In the genomic region with DNA sequence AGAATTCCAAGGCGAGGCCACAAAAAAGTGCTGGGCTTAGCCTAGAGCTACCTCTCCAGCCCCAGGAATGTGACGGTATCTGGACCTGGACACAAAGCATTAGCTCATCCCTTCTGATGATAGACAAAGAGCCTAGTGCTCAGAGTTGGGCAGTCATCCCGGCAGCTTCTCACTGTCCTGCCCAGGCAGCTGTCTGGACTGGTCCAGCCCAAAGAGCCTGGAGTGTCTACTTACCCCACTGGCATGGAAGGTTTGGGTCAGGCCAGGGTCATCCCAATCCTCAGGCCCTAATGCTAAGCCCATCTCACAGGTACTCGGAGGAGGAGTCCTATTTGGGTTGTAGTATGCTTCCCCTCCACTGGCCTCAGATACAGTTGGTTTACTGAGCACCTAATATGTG, we compare ENCODE assay signal across 1 cellular context.
TF ChIP-seq lines count a peak whose summit lies in the region.

No MANE protein-coding gene starts in this region.

TF ChIP-seq in IMR-90, 13 proteins besides CTCF, POLR2A, EP300 and RAD21:
- no peak for TF ChIP-seq RFX5 (IDR thresholded peaks at IDR 0.05; ENCODE audit: low read depth, low read length)
- no peak for TF ChIP-seq FOS (IDR thresholded peaks at IDR 0.05; ENCODE audit: low read depth, low read length)
- TF ChIP-seq CEBPB (IDR thresholded peaks at IDR 0.05; ENCODE audit: low read depth, low read length) = no peak
- no peak for TF ChIP-seq SMC3 (IDR thresholded peaks at IDR 0.05; ENCODE audit: low read depth, low read length)
- TF ChIP-seq, protein P1, sequence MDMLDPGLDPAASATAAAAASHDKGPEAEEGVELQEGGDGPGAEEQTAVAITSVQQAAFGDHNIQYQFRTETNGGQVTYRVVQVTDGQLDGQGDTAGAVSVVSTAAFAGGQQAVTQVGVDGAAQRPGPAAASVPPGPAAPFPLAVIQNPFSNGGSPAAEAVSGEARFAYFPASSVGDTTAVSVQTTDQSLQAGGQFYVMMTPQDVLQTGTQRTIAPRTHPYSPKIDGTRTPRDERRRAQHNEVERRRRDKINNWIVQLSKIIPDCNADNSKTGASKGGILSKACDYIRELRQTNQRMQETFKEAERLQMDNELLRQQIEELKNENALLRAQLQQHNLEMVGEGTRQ (IDR thresholded peaks at IDR 0.05; ENCODE audit: low read depth, low read length) = no peak
- TF ChIP-seq MAZ (IDR thresholded peaks at IDR 0.05; ENCODE audit: borderline replicate concordance, low read depth, low read length) = no peak
- TF ChIP-seq BHLHE40 (IDR thresholded peaks at IDR 0.05; ENCODE audit: low read depth, low read length) = no peak
- no peak for TF ChIP-seq NFE2L2 (IDR thresholded peaks at IDR 0.05; ENCODE audit: low read depth, low read length)
- no peak for TF ChIP-seq MAFK (IDR thresholded peaks at IDR 0.05; ENCODE audit: low read depth, low read length)
- TF ChIP-seq CHD1 (IDR thresholded peaks at IDR 0.05; ENCODE audit: low read depth, low read length) = no peak
